In genomic region chr11:73195191-73196007, GRCh38 we compare ENCODE assay signal across 14 cellular contexts. TPM values are rescaled to one million over a fixed set of nuclear protein-coding genes. Genes with fewer than 3 reads are reported as not detected.
DNase-seq lines count a peak whose midpoint lies in the region; ATAC-seq, FAIRE-seq and TF ChIP-seq lines count a peak whose summit lies in the region.
"Had no signal": no experiment of that assay in that cellular context is flagged by ENCODE, and none has a peak within 500 bp of the region (broad histone marks: within the 10 kb centered on the region; RNA-seq: fewer than 3 reads in every experiment).

No MANE protein-coding gene starts in this region.

- CTCF ChIA-PET in HepG2 (lab: Yijun Ruan, JAX; ENCODE audit: low intra/inter-chr PET ratio, low total read pairs): no interaction called here

- WGBS in HepG2 (ENCODE audit: low lambda C conversion rate): 0% methylated on average over 1 of the region's 3 CpGs

- H3K9me3 ChIP-seq in HepG2 (ENCODE audit: low read length): no peaks in the 10 kb centered on the region

- intact Hi-C loops in HepG2 (cut with micrococcal nuclease; ENCODE audit: unreplicated experiment): no loop called here

- ATAC-seq in HepG2 (peak; percentile 29; the same call in 2 of the 3 replicates), HG03565 (IDR thresholded peaks at IDR 0.05; ENCODE audit: unreplicated experiment) (no peak), GM18520 (IDR thresholded peaks at IDR 0.05; ENCODE audit: unreplicated experiment) (no peak)

- BruUV-seq in HepG2 (replicated peaks; lab: Mats Ljungman, UMichigan): no TSS peak

- DNase-seq in activated effector memory CD4-positive, alpha-beta T cell treated with anti-CD3 and anti-CD28 coated beads, Interleukin-2, amount 50 U/mL, for 16 hours: peak; percentile 50
- DNase-seq in activated effector memory CD4-positive, alpha-beta T cell treated with Interleukin-2 at 50 U/mL for 16 hours: no peak
- DNase-seq in astrocyte of the hippocampus (ENCODE audit: low read depth, low spot score) (peak; percentile 28), HepG2 (ENCODE audit: low spot score) (peak; percentile 48), KG1 (lab: John Stamatoyannopoulos, UW) (no peak)
- DNase-seq in stimulated activated CD4-positive, alpha-beta T cell treated with anti-CD3 and anti-CD28 coated beads, Interleukin-4, amount 100 ng/mL, for 4 hours: no peak
- DNase-seq: DMS79, NCI-H1436, T-helper 9 cell had no signal

- no peaks in the 10 kb centered on the region for H3K79me2 ChIP-seq in HepG2 (ENCODE audit: insufficient read depth, low read length)

- H3K36me3 ChIP-seq in HepG2 (replicated peaks in 1 of 2; ENCODE audit: control insufficient read depth in 1 of 2, insufficient read depth in 2 of 2, low read length in 2 of 2): no peaks in the 10 kb centered on the region

- H3K9ac ChIP-seq in HepG2 (ENCODE audit: insufficient read depth, low read depth, low read length): no peak overlapping the region

- peaks cover 8 to 44% of the 10 kb centered on the region in 2 experiments; a peak in 3 of 5 replicates for H3K27me3 ChIP-seq in HepG2 (ENCODE audit: control insufficient read depth in 1 of 2, insufficient read depth in 2 of 2, low read length in 2 of 2)

- no peak overlapping the region for H3K4me3 ChIP-seq in HepG2 (replicated peaks in 1 of 3; ENCODE audit: insufficient read depth in 1 of 3, low read depth in 2 of 3, low read length in 3 of 3)

- no peaks in the 10 kb centered on the region for H4K20me1 ChIP-seq in HepG2 (ENCODE audit: insufficient read depth, low read length)

- TF ChIP-seq EP300 in HepG2 (IDR thresholded peaks at IDR 0.05; ENCODE audit: low read depth in 2 of 2, low read length in 2 of 2) (no peak), HepG2 (CRISPR knock-in tag; IDR thresholded peaks at IDR 0.05; ENCODE audit: borderline replicate concordance) (no peak)

- FAIRE-seq in HepG2 (lab: Jason Lieb, UNC): no peak
- FAIRE-seq: endometrium, GM18507 had no signal

- TF ChIP-seq CTCF in HepG2 (CRISPR knock-in tag; IDR thresholded peaks at IDR 0.05): no peak

- POLR2A ChIA-PET in HepG2 (lab: Yijun Ruan, JAX): no interaction called here

- no peak overlapping the region for H2AFZ ChIP-seq in HepG2 (ENCODE audit: low read length)

- TF ChIP-seq POLR2A in HepG2 (IDR thresholded peaks at IDR 0.05; ENCODE audit: insufficient read depth in 1 of 2, low read depth in 2 of 2, low read length in 2 of 2): no peak

- H3K4me1 ChIP-seq in HepG2 (ENCODE audit: insufficient read depth, low read length): peaks cover 11% of the 10 kb centered on the region

- in situ Hi-C loops in HepG2 (cut with HindIII; ENCODE audit: extremely low pct_ligation_motif_present, low pct_unique_long_range_greater_than_20kb): no loop called here

- no peak overlapping the region for H3K27ac ChIP-seq in HepG2 (ENCODE audit: extremely low read length, insufficient read depth, low read length)

- TF ChIP-seq RAD21 in HepG2 (CRISPR knock-in tag; IDR thresholded peaks at IDR 0.05): no peak

- H3K4me2 ChIP-seq in HepG2 (ENCODE audit: low read depth, low read length): no peak overlapping the region

TF ChIP-seq in HepG2, 621 proteins besides CTCF, POLR2A, EP300 and RAD21:
- TF ChIP-seq, protein P1, sequence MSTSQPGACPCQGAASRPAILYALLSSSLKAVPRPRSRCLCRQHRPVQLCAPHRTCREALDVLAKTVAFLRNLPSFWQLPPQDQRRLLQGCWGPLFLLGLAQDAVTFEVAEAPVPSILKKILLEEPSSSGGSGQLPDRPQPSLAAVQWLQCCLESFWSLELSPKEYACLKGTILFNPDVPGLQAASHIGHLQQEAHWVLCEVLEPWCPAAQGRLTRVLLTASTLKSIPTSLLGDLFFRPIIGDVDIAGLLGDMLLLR (CRISPR knock-in tag; IDR thresholded peaks at IDR 0.05): no peak
- TF ChIP-seq FOSL2 (CRISPR knock-in tag; IDR thresholded peaks at IDR 0.05): peak; percentile 54

RNA-seq across cellular contexts. Expression of gene P2RY2, which starts 22.7 kb away (rescaled TPM):
- total RNA-seq in HepG2 (2016; rRNA removed; fragmentation: Illumina TruSeq; extraction: Trizol): 3.0 and 3.1 TPM in 2 replicates
- 0.71 and 0.91 TPM in 2 replicates for total RNA-seq in HepG2 (2016; cell fraction: cytosol; rRNA removed; fragmentation: Illumina TruSeq; extraction: Trizol; ENCODE audit: low read depth)
- total RNA-seq in HepG2 (2016; cell fraction: insoluble cytoplasmic fraction; rRNA removed; fragmentation: Illumina TruSeq; extraction: Trizol): 2.6 and 3.4 TPM in 2 replicates
- 2.5 and 3.7 TPM in 2 replicates for total RNA-seq in HepG2 (2016; cell fraction: membrane; rRNA removed; fragmentation: Illumina TruSeq; extraction: Trizol)
- total RNA-seq in HepG2 (2016; cell fraction: nucleus; rRNA removed; fragmentation: Illumina TruSeq; extraction: Trizol): 2.9 and 3.2 TPM in 2 replicates
- 0.95 and 1.6 TPM in 2 replicates for polyA plus RNA-seq in HepG2 (2011; rRNA removed)
- 1.0 and 1.1 TPM in 2 replicates for polyA plus RNA-seq in HepG2 (2011; cell fraction: cytosol; rRNA removed)
- polyA plus RNA-seq in HepG2 (2011; cell fraction: nucleus; rRNA removed): 1.6 TPM in 2 replicates
- polyA plus RNA-seq in HepG2 (2012): 0.24 and 0.47 TPM in 2 replicates
- 0.67 and 1.3 TPM in 2 replicates for polyA plus RNA-seq in HepG2 (2016; cell fraction: cytosol; fragmentation: Illumina TruSeq; extraction: Trizol; ENCODE audit: low read depth)
- 2.5 and 3.0 TPM in 2 replicates for polyA plus RNA-seq in HepG2 (2016; cell fraction: insoluble cytoplasmic fraction; fragmentation: Illumina TruSeq; extraction: Trizol; ENCODE audit: low read depth)
- 2.0 and 2.3 TPM in 2 replicates for polyA plus RNA-seq in HepG2 (2016; cell fraction: membrane; fragmentation: Illumina TruSeq; extraction: Trizol; ENCODE audit: low read depth)
- 2.1 and 3.2 TPM in 2 replicates for polyA plus RNA-seq in HepG2 (2016; cell fraction: nucleus; fragmentation: Illumina TruSeq; extraction: Trizol; ENCODE audit: insufficient read depth, low read depth)
- 1.4 and 2.5 TPM in 2 replicates for polyA minus RNA-seq in HepG2 (2011; rRNA and poly(A)+ RNA removed; ENCODE audit: low replicate concordance)
- polyA minus RNA-seq in HepG2 (2011; cell fraction: cytosol; rRNA and poly(A)+ RNA removed): 0.49 and 1.5 TPM in 2 replicates
- 0.77 and 1.1 TPM in 2 replicates for polyA minus RNA-seq in HepG2 (2011; cell fraction: nucleus; rRNA and poly(A)+ RNA removed)
- total RNA-seq: temporal lobe had no signal

RNA-seq across cellular contexts. Expression of gene FCHSD2, which starts 53.3 kb away (rescaled TPM):
- 20.5 and 23.6 TPM in 2 replicates for total RNA-seq in HepG2 (2016; rRNA removed; fragmentation: Illumina TruSeq; extraction: Trizol)
- 36.4 and 45.6 TPM in 2 replicates for total RNA-seq in HepG2 (2016; cell fraction: cytosol; rRNA removed; fragmentation: Illumina TruSeq; extraction: Trizol; ENCODE audit: low read depth)
- total RNA-seq in HepG2 (2016; cell fraction: insoluble cytoplasmic fraction; rRNA removed; fragmentation: Illumina TruSeq; extraction: Trizol): 17.9 and 25.0 TPM in 2 replicates
- 23.5 and 26.3 TPM in 2 replicates for total RNA-seq in HepG2 (2016; cell fraction: membrane; rRNA removed; fragmentation: Illumina TruSeq; extraction: Trizol)
- 28.1 and 35.4 TPM in 2 replicates for total RNA-seq in HepG2 (2016; cell fraction: nucleus; rRNA removed; fragmentation: Illumina TruSeq; extraction: Trizol)
- 24.6 and 24.8 TPM in 2 replicates for polyA plus RNA-seq in HepG2 (2011; rRNA removed)
- polyA plus RNA-seq in HepG2 (2011; cell fraction: cytosol; rRNA removed): 14.0 and 18.1 TPM in 2 replicates
- polyA plus RNA-seq in HepG2 (2011; cell fraction: nucleus; rRNA removed): 32.8 and 33.0 TPM in 2 replicates
- 20.0 and 26.1 TPM in 2 replicates for polyA plus RNA-seq in HepG2 (2012)
- polyA plus RNA-seq in HepG2 (2016; cell fraction: cytosol; fragmentation: Illumina TruSeq; extraction: Trizol; ENCODE audit: low read depth): 8.8 and 9.5 TPM in 2 replicates
- 27.6 and 28.5 TPM in 2 replicates for polyA plus RNA-seq in HepG2 (2016; cell fraction: insoluble cytoplasmic fraction; fragmentation: Illumina TruSeq; extraction: Trizol; ENCODE audit: low read depth)
- polyA plus RNA-seq in HepG2 (2016; cell fraction: membrane; fragmentation: Illumina TruSeq; extraction: Trizol; ENCODE audit: low read depth): 18.7 and 19.6 TPM in 2 replicates
- polyA plus RNA-seq in HepG2 (2016; cell fraction: nucleus; fragmentation: Illumina TruSeq; extraction: Trizol; ENCODE audit: insufficient read depth, low read depth): 50.7 and 53.8 TPM in 2 replicates
- polyA minus RNA-seq in HepG2 (2011; rRNA and poly(A)+ RNA removed; ENCODE audit: low replicate concordance): 9.0 and 22.4 TPM in 2 replicates
- polyA minus RNA-seq in HepG2 (2011; cell fraction: cytosol; rRNA and poly(A)+ RNA removed): 21.3 and 25.2 TPM in 2 replicates
- polyA minus RNA-seq in HepG2 (2011; cell fraction: nucleus; rRNA and poly(A)+ RNA removed): 51.1 and 62.9 TPM in 2 replicates

Comparison
In these comparisons a context has a peak if more than half of its experiments do, and no peak if none do; other contexts are left out.
1. DNase-seq: peak in activated effector memory CD4-positive, alpha-beta T cell treated with anti-CD3 and anti-CD28 coated beads, Interleukin-2, amount 50 U/mL, for 16 hours (single experiment), astrocyte of the hippocampus (single experiment) and HepG2 (single experiment); none in activated effector memory CD4-positive, alpha-beta T cell treated with Interleukin-2 at 50 U/mL for 16 hours (single experiment), KG1 (single experiment) and stimulated activated CD4-positive, alpha-beta T cell treated with anti-CD3 and anti-CD28 coated beads, Interleukin-4, amount 100 ng/mL, for 4 hours (0 of 2).